In the genomic region with DNA sequence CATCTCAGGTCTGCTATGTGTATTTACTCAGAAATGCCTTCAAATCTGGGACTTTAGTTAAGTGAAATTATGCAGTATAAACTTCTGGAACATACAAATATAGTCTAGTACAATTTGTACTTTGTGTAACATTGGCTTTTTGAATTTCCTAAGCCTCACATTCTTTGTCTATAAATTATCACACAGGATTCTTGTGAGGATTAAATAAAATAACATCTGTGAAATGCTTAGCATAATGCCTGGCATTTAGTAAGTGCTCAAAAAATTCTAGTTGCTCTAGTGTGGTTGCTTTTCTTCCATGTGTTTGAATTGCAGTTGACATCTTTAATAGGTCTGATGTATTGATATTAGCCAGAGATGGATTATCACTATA, we compare ENCODE assay signal across 10 cellular contexts. TPM values are rescaled to one million over a fixed set of nuclear protein-coding genes. Genes with fewer than 3 reads are reported as not detected.
DNase-seq lines count a peak whose midpoint lies in the region; ATAC-seq and TF ChIP-seq lines count a peak whose summit lies in the region.
"Had no signal": no experiment of that assay in that cellular context is flagged by ENCODE, and none has a peak within 500 bp of the region (broad histone marks: within the 10 kb centered on the region; RNA-seq: fewer than 3 reads in every experiment).

No MANE protein-coding gene starts in this region.

- H3K4me3 Mint-ChIP-seq in CD4-positive, CD25-positive, alpha-beta regulatory T cell, result peak overlapping the region in 3 of 4 donors; percentile 4 to 99 (median 83)

- no peak for DNase-seq in CD4-positive, CD25-positive, alpha-beta regulatory T cell
- peak; percentile 30 for DNase-seq in LHCN-M2 (ENCODE audit: low read depth)
- peak; percentile 3 to 21 for DNase-seq in cardiac fibroblast (ENCODE audit: low read depth in 2 of 2)
- no peak for DNase-seq in mesenteric fat pad (ENCODE audit: low spot score)
- DNase-seq: activated T-cell treated with anti-CD3 and anti-CD28 coated beads, Interleukin-2, amount 50 U/mL, for 1 hour; NCI-H2107; sigmoid colon had no signal

- H3K4me1 ChIP-seq in CD4-positive, CD25-positive, alpha-beta regulatory T cell (ENCODE audit: control insufficient read depth, insufficient read depth, low read length, poor library complexity, severe bottlenecking), result peaks cover 46% of the 10 kb centered on the region

- H3K27ac ChIP-seq in CD4-positive, CD25-positive, alpha-beta regulatory T cell (ENCODE audit: insufficient read depth, low read length, poor library complexity, severe bottlenecking), result peak overlapping the region; percentile 97
- H3K27ac ChIP-seq: sigmoid colon had no signal

- H3K4me1 Mint-ChIP-seq in CD4-positive, CD25-positive, alpha-beta regulatory T cell, result peaks cover 12 to 51% (median 39%) of the 10 kb centered on the region in 4 donors

- H3K27me3 Mint-ChIP-seq in CD4-positive, CD25-positive, alpha-beta regulatory T cell, result peaks cover 9% of the 10 kb centered on the region

- H3K27me3 ChIP-seq in CD4-positive, CD25-positive, alpha-beta regulatory T cell (ENCODE audit: control insufficient read depth, insufficient read depth, low read length), result no peaks in the 10 kb centered on the region
- H3K27me3 ChIP-seq: sigmoid colon had no signal

- TF ChIP-seq CTCF in cardiac fibroblast (IDR thresholded peaks at IDR 0.05; ENCODE audit: low read depth, low read length), result no peak

- no peak for ATAC-seq in CD4-positive, CD25-positive, alpha-beta regulatory T cell (ENCODE audit: low read depth in 2 of 2)
- ATAC-seq in GM21447 (IDR thresholded peaks at IDR 0.05; ENCODE audit: unreplicated experiment) (no peak), HG03095 (IDR thresholded peaks at IDR 0.05; ENCODE audit: unreplicated experiment) (no peak)
- ATAC-seq: esophagus mucosa had no signal

- no peaks in the 10 kb centered on the region for H3K9me3 Mint-ChIP-seq in CD4-positive, CD25-positive, alpha-beta regulatory T cell

- no peaks in the 10 kb centered on the region for H3K36me3 Mint-ChIP-seq in CD4-positive, CD25-positive, alpha-beta regulatory T cell

- no peak overlapping the region for H3K4me3 ChIP-seq in CD4-positive, CD25-positive, alpha-beta regulatory T cell (ENCODE audit: low read depth, low read length)
- no peak overlapping the region for H3K4me3 ChIP-seq in cardiac fibroblast (replicated peaks in 1 of 2; ENCODE audit: low read depth in 2 of 2, low read length in 2 of 2)
- H3K4me3 ChIP-seq: sigmoid colon had no signal

- H3K27ac Mint-ChIP-seq in CD4-positive, CD25-positive, alpha-beta regulatory T cell, result peak overlapping the region in 1 of 3 donors; percentile 70

- no peaks in the 10 kb centered on the region for H3K36me3 ChIP-seq in CD4-positive, CD25-positive, alpha-beta regulatory T cell (ENCODE audit: control insufficient read depth, insufficient read depth, low read length)
- H3K36me3 ChIP-seq: sigmoid colon had no signal

- H3K9me3 ChIP-seq in CD4-positive, CD25-positive, alpha-beta regulatory T cell (ENCODE audit: control insufficient read depth in 2 of 2, low read length in 2 of 2), result no peaks in the 10 kb centered on the region
- H3K9me3 ChIP-seq: sigmoid colon had no signal

RNA-seq across cellular contexts. Expression of a gene that starts 2.6 kb away (rescaled TPM):
- total RNA-seq in CD4-positive, CD25-positive, alpha-beta regulatory T cell, result 1.0 TPM
- polyA plus RNA-seq in CD4-positive, CD25-positive, alpha-beta regulatory T cell, result 1 to 10 TPM in 2 of 4 donors, under 1 TPM in 2; 0.82 to 2.3 (median 1.2) TPM
- 110 and 127 TPM in 2 replicates for total RNA-seq in LHCN-M2 (2014; rRNA removed)
- 12.6 TPM for polyA plus RNA-seq in LHCN-M2 (2012)
- total RNA-seq in mesenteric fat pad, result 0.32 TPM

RNA-seq across cellular contexts. Expression of a gene that starts 3.1 kb away (rescaled TPM):
- total RNA-seq in CD4-positive, CD25-positive, alpha-beta regulatory T cell, result 20.7 TPM
- 10 to 100 TPM; 39.8 to 59.8 (median 47.8) TPM for polyA plus RNA-seq in CD4-positive, CD25-positive, alpha-beta regulatory T cell
- 6.7 and 7.9 TPM in 2 replicates for total RNA-seq in LHCN-M2 (2014; rRNA removed)
- polyA plus RNA-seq in LHCN-M2 (2012), result 16.8 TPM
- total RNA-seq in mesenteric fat pad, result 19.0 TPM

RNA-seq across cellular contexts. Expression of a gene that starts 25.7 kb away (rescaled TPM):
- total RNA-seq in CD4-positive, CD25-positive, alpha-beta regulatory T cell, result 82.5 TPM
- 100 to 1,000 TPM; 132 to 169 (median 158) TPM for polyA plus RNA-seq in CD4-positive, CD25-positive, alpha-beta regulatory T cell
- total RNA-seq in LHCN-M2 (2014; rRNA removed) (259 and 279 TPM in 2 replicates), mesenteric fat pad (82.7 TPM)
- polyA plus RNA-seq in LHCN-M2 (2012), result 83.9 TPM

RNA-seq across cellular contexts. Expression of a gene that starts 42.4 kb away (rescaled TPM):
- total RNA-seq in CD4-positive, CD25-positive, alpha-beta regulatory T cell, result 88.9 TPM
- polyA plus RNA-seq in CD4-positive, CD25-positive, alpha-beta regulatory T cell, result 100 to 1,000 TPM; 362 to 444 (median 424) TPM
- 65.3 and 73.0 TPM in 2 replicates for total RNA-seq in LHCN-M2 (2014; rRNA removed)
- polyA plus RNA-seq in LHCN-M2 (2012), result 42.7 TPM
- 34.3 TPM for total RNA-seq in mesenteric fat pad

Comparison
In these comparisons a context has a peak if more than half of its experiments do, and no peak if none do; other contexts are left out.
1. DNase-seq: peak in LHCN-M2 (single experiment) and cardiac fibroblast (2 of 2); none in CD4-positive, CD25-positive, alpha-beta regulatory T cell (0 of 3) and mesenteric fat pad (single experiment).
2. RNA of a gene that starts 2.6 kb away (total RNA-seq): 110 to 127 TPM in LHCN-M2; 1.0 TPM in CD4-positive, CD25-positive, alpha-beta regulatory T cell (single experiment) and 0.32 TPM in mesenteric fat pad (single experiment); every median in the first group is over 10 times any median in the second.